27 cellular contexts compared by ENCODE assay signal in the genomic region with DNA sequence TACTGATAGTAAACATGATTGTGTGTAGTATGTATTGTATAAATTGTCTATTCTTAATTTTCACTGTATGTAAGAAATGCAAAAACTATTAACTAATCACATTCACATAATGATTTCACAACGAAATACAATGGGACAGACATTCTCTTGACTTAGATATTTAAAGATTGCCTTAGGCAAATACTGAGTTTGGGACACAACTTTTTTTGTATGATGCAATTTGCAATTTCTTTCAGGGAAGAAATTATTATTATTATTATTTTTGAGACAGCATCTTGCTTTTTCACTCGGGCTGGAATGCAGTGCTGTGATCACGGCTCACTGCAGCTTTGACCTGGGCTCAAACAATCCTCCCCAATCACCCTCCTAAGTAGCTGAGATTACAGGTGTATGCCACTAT.
"Had no signal": no experiment of that assay in that cellular context is flagged by ENCODE, and none has a peak within 500 bp of the region (broad histone marks: within the 10 kb centered on the region; RNA-seq: fewer than 3 reads in every experiment).

No MANE protein-coding gene starts in this region.

- H3K4me1 ChIP-seq: stomach, suprapubic skin, testis, thyroid gland, tibial artery, tibial nerve, transverse colon, upper lobe of left lung, upper lobe of right lung, uterus, vagina had no signal

- H3K27me3 ChIP-seq: stomach, suprapubic skin, testis, thyroid gland, tibial artery, tibial nerve, transverse colon, upper lobe of left lung, upper lobe of right lung, uterus, vagina had no signal

- ATAC-seq: stimulated activated effector memory CD8-positive, alpha-beta T cell treated with anti-CD3 and anti-CD28 coated beads, Interleukin-12 subunit alpha, Interleukin-12 subunit beta, amount 100 ng/mL, for 72 hours; stimulated activated memory B cell treated with anti-CD40 and anti-IgM and Interleukin-4, amounts not matched to agents 10 μg/mL and 1 μg/mL and 100 μg/mL, for 72 hours; stimulated activated naive B cell treated with anti-CD40 and anti-IgM and Interleukin-4, amounts not matched to agents 10 μg/mL and 1 μg/mL and 100 μg/mL, for 72 hours; stimulated activated naive CD8-positive, alpha-beta T cell treated with anti-CD3 and anti-CD28 coated beads, Interleukin-15, amount 100 ng/mL, for 72 hours; stimulated activated naive CD8-positive, alpha-beta T cell treated with anti-CD3 and anti-CD28 coated beads, Interleukin-15, Interleukin-2, amounts not matched to agents 100 U/mL and 50 U/mL, for 24 hours; upper lobe of right lung had no signal

- DNase-seq: stimulated activated CD4-positive, alpha-beta T cell treated with anti-CD3 and anti-CD28 coated beads, Interleukin-2, amount 100 ng/mL, for 48 hours; stimulated activated CD4-positive, alpha-beta T cell treated with anti-CD3 and anti-CD28 coated beads, Interleukin-4, amount 100 ng/mL, for 1 hour; stimulated activated CD4-positive, alpha-beta T cell treated with anti-CD3 and anti-CD28 coated beads, Interleukin-4, amount 100 ng/mL, for 24 hours; stimulated activated CD4-positive, alpha-beta T cell treated with anti-CD3 and anti-CD28 coated beads, Interleukin-4, amount 100 ng/mL, for 4 hours; stimulated activated CD8-positive, alpha-beta memory T cell treated with anti-CD3 and anti-CD28 coated beads, Interleukin-4, amount 100 ng/mL, for 48 hours; stimulated activated naive B cell treated with anti-CD40 and anti-IgM and Interleukin-4, amounts not matched to agents 10 μg/mL and 1 μg/mL and 100 μg/mL, for 72 hours; stimulated activated naive CD4-positive, alpha-beta T cell; stimulated activated naive CD4-positive, alpha-beta T cell treated with Interleukin-2 at 50 U/mL for 16 hours; stimulated activated naive CD8-positive, alpha-beta T cell treated with anti-CD3 and anti-CD28 coated beads, Interleukin-15, amount 100 ng/mL, for 72 hours; stimulated activated naive CD8-positive, alpha-beta T cell treated with anti-CD3 and anti-CD28 coated beads, Interleukin-15, Interleukin-2, amounts not matched to agents 100 U/mL and 50 U/mL, for 24 hours; stomach; substantia nigra; testis; thyroid gland; tibial artery; transverse colon; trophoblast cell; upper lobe of left lung; upper lobe of right lung; uterus had no signal

- H3K4me3 ChIP-seq: stomach, suprapubic skin, testis, thoracic aorta, thyroid gland, tibial artery, tibial nerve, transverse colon, upper lobe of left lung, upper lobe of right lung, uterus, vagina had no signal

- H3K36me3 ChIP-seq: stomach, suprapubic skin, thoracic aorta, thyroid gland, tibial artery, tibial nerve, transverse colon, upper lobe of left lung, upper lobe of right lung, uterus, vagina had no signal

- H3K9me3 ChIP-seq: testis, thoracic aorta, thyroid gland, upper lobe of right lung, uterus, vagina had no signal

- H3K27ac ChIP-seq: stomach, suprapubic skin, testis, thoracic aorta, thyroid gland, tibial artery, tibial nerve, transverse colon, upper lobe of left lung, upper lobe of right lung, uterus, vagina had no signal

- FAIRE-seq: urothelium cell line had no signal
